Comparison of ENCODE assay signal across 13 cellular contexts in the genomic region with DNA sequence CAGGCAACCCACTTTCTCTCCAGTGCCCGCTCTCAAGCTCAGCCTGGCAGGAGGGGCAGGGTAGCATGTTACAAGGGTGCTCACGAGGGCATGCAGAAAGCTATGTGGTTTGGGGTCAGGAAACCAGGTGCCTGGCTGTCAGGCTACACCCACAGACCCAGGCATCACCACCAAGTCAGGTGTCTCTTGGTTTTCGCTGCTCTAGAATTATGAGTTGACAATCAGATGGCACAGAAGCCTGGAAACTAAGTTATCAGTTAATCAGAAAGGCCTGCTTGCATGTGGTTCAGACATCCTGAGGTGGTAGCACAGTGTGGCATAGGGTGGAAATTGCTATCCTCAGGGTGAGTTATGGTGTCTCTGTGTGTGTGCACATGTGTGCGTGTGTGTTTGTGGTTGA. TPM values are rescaled to one million over a fixed set of nuclear protein-coding genes. Genes with fewer than 3 reads are reported as not detected.
DNase-seq lines count a peak whose midpoint lies in the region; ATAC-seq and TF ChIP-seq lines count a peak whose summit lies in the region.
"Had no signal": no experiment of that assay in that cellular context is flagged by ENCODE, and none has a peak within 500 bp of the region (broad histone marks: within the 10 kb centered on the region; RNA-seq: fewer than 3 reads in every experiment).

No MANE protein-coding gene starts in this region.

- peak; percentile 90 for ATAC-seq in CD4-positive, alpha-beta T cell (ENCODE audit: poor library complexity)

- H3K27ac Mint-ChIP-seq in CD4-positive, alpha-beta T cell, result peak overlapping the region; percentile 34
- H3K27ac Mint-ChIP-seq in activated naive CD4-positive, alpha-beta T cell treated with anti-CD3 and anti-CD28 coated beads, Interleukin-2, amount 50 U/mL, for 24 hours, result no peak overlapping the region

- H3K9me3 ChIP-seq in CD4-positive, alpha-beta T cell (ENCODE audit: control insufficient read depth, low read length), result no peaks in the 10 kb centered on the region

- no peak overlapping the region for H3K27ac ChIP-seq in CD4-positive, alpha-beta T cell (ENCODE audit: low read depth, low read length)
- H3K27ac ChIP-seq: uterus had no signal

- no peaks in the 10 kb centered on the region for H3K27me3 ChIP-seq in CD4-positive, alpha-beta T cell (ENCODE audit: control insufficient read depth, insufficient read depth, low read length)
- H3K27me3 ChIP-seq: uterus had no signal

- intact Hi-C loops in CD4-positive, alpha-beta T cell (cut with DNase I, micrococcal nuclease), result loop anchor here (1.0 to 5.0 kb wide), 4 partner anchors 22 to 47 kb away; a partner anchor contains a TSS

- CTCF ChIA-PET in CD4-positive, alpha-beta T cell (lab: Charles Lee), result no interaction called here
- CTCF ChIA-PET in HEK293T (lab: Yijun Ruan, JAX), result no interaction called here

- no peak for TF ChIP-seq CTCF in CD4-positive, alpha-beta T cell (IDR thresholded peaks at IDR 0.05)

- peaks cover 69% of the 10 kb centered on the region for H3K4me1 Mint-ChIP-seq in CD4-positive, alpha-beta T cell (ENCODE audit: low read depth)
- peaks cover 42% of the 10 kb centered on the region for H3K4me1 Mint-ChIP-seq in activated naive CD4-positive, alpha-beta T cell treated with anti-CD3 and anti-CD28 coated beads, Interleukin-2, amount 50 U/mL, for 24 hours

- POLR2A ChIA-PET in CD4-positive, alpha-beta T cell (lab: Charles Lee), result interaction anchor here (0.6 to 3.9 kb wide), 7 partner anchors 9 to 193 kb away, joined by 3 to 24 read pairs (median 4); a partner anchor contains a TSS
- POLR2A ChIA-PET in HEK293T (lab: Yijun Ruan, JAX), result no interaction called here

- H3K27me3 Mint-ChIP-seq in CD4-positive, alpha-beta T cell, result peaks cover 3% of the 10 kb centered on the region
- H3K27me3 Mint-ChIP-seq in activated naive CD4-positive, alpha-beta T cell treated with anti-CD3 and anti-CD28 coated beads, Interleukin-2, amount 50 U/mL, for 24 hours, result no peaks in the 10 kb centered on the region

- peak; percentile 51 to 86 (median 59) for DNase-seq in CD4-positive, alpha-beta T cell
- peak; percentile 56 for DNase-seq in activated CD4-positive, alpha-beta T cell treated with anti-CD3 and anti-CD28 coated beads for 48 hours
- DNase-seq in stimulated activated CD4-positive, alpha-beta T cell treated with anti-CD3 and anti-CD28 coated beads, Interleukin-4, amount 100 ng/mL, for 4 hours, result peak; percentile 13 to 47
- DNase-seq in GOT3 (lab: John Stamatoyannopoulos, UW), result no peak
- no peak for DNase-seq in NCI-H345 treated with DMSO at 0.1 percent for 48 hours (lab: John Stamatoyannopoulos, UW; ENCODE audit: unreplicated experiment)
- DNase-seq in NCI-H2029 (lab: John Stamatoyannopoulos, UW), result no peak
- DNase-seq in HEK293T (ENCODE audit: extremely low spot score), result no peak
- DNase-seq: NCI-H226, uterus had no signal

- no peaks in the 10 kb centered on the region for H3K36me3 Mint-ChIP-seq in CD4-positive, alpha-beta T cell (ENCODE audit: low read depth)
- peaks cover 4% of the 10 kb centered on the region for H3K36me3 Mint-ChIP-seq in activated naive CD4-positive, alpha-beta T cell treated with anti-CD3 and anti-CD28 coated beads, Interleukin-2, amount 50 U/mL, for 24 hours

- peak overlapping the region; percentile 1 for H3K4me3 Mint-ChIP-seq in CD4-positive, alpha-beta T cell
- peak overlapping the region; percentile 38 for H3K4me3 Mint-ChIP-seq in activated naive CD4-positive, alpha-beta T cell treated with anti-CD3 and anti-CD28 coated beads, Interleukin-2, amount 50 U/mL, for 24 hours

- H3K9me3 Mint-ChIP-seq in CD4-positive, alpha-beta T cell, result peaks cover 4% of the 10 kb centered on the region
- H3K9me3 Mint-ChIP-seq in activated naive CD4-positive, alpha-beta T cell treated with anti-CD3 and anti-CD28 coated beads, Interleukin-2, amount 50 U/mL, for 24 hours, result peaks cover 7% of the 10 kb centered on the region

TF ChIP-seq in HEK293T, 16 proteins besides CTCF, POLR2A, EP300 and RAD21:
- TF ChIP-seq FOXK2 (IDR thresholded peaks at IDR 0.05) (no peak), TARDBP (IDR thresholded peaks at IDR 0.05) (no peak), SP1 (IDR thresholded peaks at IDR 0.05) (no peak), FOXA1 (IDR thresholded peaks at IDR 0.05) (no peak), CTBP1 (IDR thresholded peaks at IDR 0.05; ENCODE audit: borderline replicate concordance) (no peak), ZNF384 (IDR thresholded peaks at IDR 0.05) (no peak), LEF1 (IDR thresholded peaks at IDR 0.05; ENCODE audit: borderline replicate concordance) (no peak), HDGF (IDR thresholded peaks at IDR 0.05; ENCODE audit: borderline replicate concordance) (no peak), ARNT (IDR thresholded peaks at IDR 0.05) (no peak), L3MBTL2 (conservative IDR thresholded peaks at IDR 0.05) (no peak), FOXM1 (IDR thresholded peaks at IDR 0.05; ENCODE audit: borderline replicate concordance) (no peak), SUZ12 (IDR thresholded peaks at IDR 0.05) (no peak), NFRKB (IDR thresholded peaks at IDR 0.05) (no peak), BHLHE40 (IDR thresholded peaks at IDR 0.05; ENCODE audit: borderline replicate concordance) (no peak), ELF4 (IDR thresholded peaks at IDR 0.05) (no peak)
- TF ChIP-seq, protein P1, sequence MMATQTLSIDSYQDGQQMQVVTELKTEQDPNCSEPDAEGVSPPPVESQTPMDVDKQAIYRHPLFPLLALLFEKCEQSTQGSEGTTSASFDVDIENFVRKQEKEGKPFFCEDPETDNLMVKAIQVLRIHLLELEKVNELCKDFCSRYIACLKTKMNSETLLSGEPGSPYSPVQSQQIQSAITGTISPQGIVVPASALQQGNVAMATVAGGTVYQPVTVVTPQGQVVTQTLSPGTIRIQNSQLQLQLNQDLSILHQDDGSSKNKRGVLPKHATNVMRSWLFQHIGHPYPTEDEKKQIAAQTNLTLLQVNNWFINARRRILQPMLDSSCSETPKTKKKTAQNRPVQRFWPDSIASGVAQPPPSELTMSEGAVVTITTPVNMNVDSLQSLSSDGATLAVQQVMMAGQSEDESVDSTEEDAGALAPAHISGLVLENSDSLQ (IDR thresholded peaks at IDR 0.05), result no peak
TF ChIP-seq in HEK293T: peak in this region for 0.

RNA-seq across cellular contexts. Expression of a gene that starts 16.2 kb away (rescaled TPM):
- 1 to 10 TPM; 6.5 to 7.4 TPM for total RNA-seq in CD4-positive, alpha-beta T cell
- total RNA-seq: bronchial epithelial cell, lung microvascular endothelial cell, renal cortical epithelial cell had no signal

RNA-seq across cellular contexts. Expression of a gene that starts 28.2 kb away (rescaled TPM):
- total RNA-seq in CD4-positive, alpha-beta T cell, result 1 to 10 TPM; 9.6 to 10.0 TPM

Comparison
In these comparisons a context has a peak if more than half of its experiments do, and no peak if none do; other contexts are left out.
1. DNase-seq: peak in CD4-positive, alpha-beta T cell (10 of 10), activated CD4-positive, alpha-beta T cell treated with anti-CD3 and anti-CD28 coated beads for 48 hours (single experiment) and stimulated activated CD4-positive, alpha-beta T cell treated with anti-CD3 and anti-CD28 coated beads, Interleukin-4, amount 100 ng/mL, for 4 hours (2 of 2); none in GOT3 (single experiment), NCI-H345 treated with DMSO at 0.1 percent for 48 hours (single experiment), NCI-H2029 (single experiment) and HEK293T (single experiment).